In the genomic region with DNA sequence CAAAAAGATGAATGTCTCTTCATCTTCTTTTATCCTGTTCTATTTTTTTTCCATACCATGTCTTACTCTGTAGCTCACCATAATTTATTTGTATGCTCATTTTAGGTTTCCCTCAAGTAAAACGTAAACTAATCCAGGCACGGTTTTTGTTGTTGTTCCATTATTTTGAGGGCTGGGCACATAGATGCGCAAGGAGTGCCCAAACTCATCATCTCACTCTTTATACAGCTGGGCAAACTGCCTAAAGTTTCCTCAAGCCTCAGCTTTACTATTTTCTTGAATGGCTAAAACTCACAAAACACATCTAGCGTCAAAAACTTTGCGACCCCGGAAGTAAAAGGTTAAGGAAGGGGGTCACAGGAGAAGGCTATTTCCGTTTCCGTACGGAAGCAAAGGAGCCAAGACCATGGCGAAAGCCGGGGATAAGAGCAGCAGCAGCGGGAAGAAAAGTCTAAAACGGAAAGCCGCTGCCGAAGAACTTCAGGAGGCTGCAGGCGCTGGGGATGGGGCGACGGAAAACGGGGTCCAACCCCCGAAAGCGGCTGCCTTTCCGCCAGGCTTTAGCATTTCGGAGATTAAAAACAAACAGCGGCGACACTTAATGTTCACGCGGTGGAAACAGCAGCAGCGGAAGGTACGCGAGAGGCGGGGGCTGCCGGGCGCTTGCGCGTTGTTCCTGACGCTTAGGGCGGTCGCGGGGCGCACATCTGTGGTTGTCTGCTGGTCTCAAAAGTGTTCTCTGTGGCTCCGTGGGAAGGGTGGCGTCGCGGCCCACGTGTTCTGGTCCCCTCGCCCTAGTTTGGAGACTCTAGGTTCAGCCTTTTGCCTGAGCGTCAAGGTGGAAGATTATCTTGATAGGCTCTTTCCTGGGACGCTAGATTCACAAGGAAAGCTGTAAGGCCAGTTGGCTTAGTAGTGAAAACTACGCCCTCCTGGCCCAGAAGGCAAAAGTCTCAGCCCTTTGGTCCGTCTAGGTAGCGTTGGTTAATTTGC, we compare ENCODE assay signal across 8 cellular contexts. TPM values are rescaled to one million over a fixed set of nuclear protein-coding genes. Genes with fewer than 3 reads are reported as not detected.
DNase-seq lines count a peak whose midpoint lies in the region; ATAC-seq and TF ChIP-seq lines count a peak whose summit lies in the region.

A gene with protein sequence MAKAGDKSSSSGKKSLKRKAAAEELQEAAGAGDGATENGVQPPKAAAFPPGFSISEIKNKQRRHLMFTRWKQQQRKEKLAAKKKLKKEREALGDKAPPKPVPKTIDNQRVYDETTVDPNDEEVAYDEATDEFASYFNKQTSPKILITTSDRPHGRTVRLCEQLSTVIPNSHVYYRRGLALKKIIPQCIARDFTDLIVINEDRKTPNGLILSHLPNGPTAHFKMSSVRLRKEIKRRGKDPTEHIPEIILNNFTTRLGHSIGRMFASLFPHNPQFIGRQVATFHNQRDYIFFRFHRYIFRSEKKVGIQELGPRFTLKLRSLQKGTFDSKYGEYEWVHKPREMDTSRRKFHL (plus strand): TSS at position 391 of the 993 bp plus-strand sequence. CDS start 16 bp downstream, at position 407.

- H3K27ac ChIP-seq in mammary epithelial cell (ENCODE audit: insufficient read depth, low read depth, low read length) (peak within 1 kb of the TSS; percentile 71), smooth muscle cell (ENCODE audit: low read depth) (peak within 1 kb of the TSS; percentile 87)

- H3K9ac ChIP-seq in mammary epithelial cell (ENCODE audit: insufficient read depth, low read length) (peak within 1 kb of the TSS; percentile 86), smooth muscle cell (ENCODE audit: low read depth) (peak within 1 kb of the TSS; percentile 91)

- TF ChIP-seq CTCF in WI38 (IDR thresholded peaks at IDR 0.05; ENCODE audit: low read depth, low read length) (no peak), mammary epithelial cell (conservative IDR thresholded peaks at IDR 0.05 in 1 of 2, IDR thresholded peaks at IDR 0.05 in 1 of 2; ENCODE audit: extremely low read depth in 1 of 2, insufficient read depth in 1 of 2, low read depth in 1 of 2, low read length in 2 of 2) (no peak), smooth muscle cell (IDR thresholded peaks at IDR 0.05; ENCODE audit: borderline replicate concordance, insufficient read depth, poor library complexity, severe bottlenecking) (no peak)

- peak within 1 kb of the TSS; percentile 100 for H2AFZ ChIP-seq in mammary epithelial cell (ENCODE audit: low read depth, low read length)
- peak within 1 kb of the TSS; percentile 100 for H2AFZ ChIP-seq in smooth muscle cell (ENCODE audit: low read depth)

- H3K79me2 ChIP-seq in mammary epithelial cell (ENCODE audit: insufficient read depth, low read length) (peaks cover 43% of the 10 kb centered on the region), smooth muscle cell (ENCODE audit: low read depth) (peaks cover 36% of the 10 kb centered on the region)

- H3K4me2 ChIP-seq in mammary epithelial cell (ENCODE audit: insufficient read depth, low read depth, low read length), result peak within 1 kb of the TSS; percentile 89
- peak within 1 kb of the TSS; percentile 97 for H3K4me2 ChIP-seq in smooth muscle cell

- H3K36me3 ChIP-seq in mammary epithelial cell (ENCODE audit: insufficient read depth, low read length) (peaks cover 6% of the 10 kb centered on the region), smooth muscle cell (ENCODE audit: low read depth) (peaks cover 12% of the 10 kb centered on the region)

- DNase-seq in ACHN, result peak; percentile 79
- peak; percentile 73 for DNase-seq in NCI-H2171 (lab: John Stamatoyannopoulos, UW)
- DNase-seq in mammary epithelial cell, result peak; percentile 77
- peak; percentile 81 for DNase-seq in iPS-NIHi7 (ENCODE audit: extremely low spot score)
- DNase-seq in smooth muscle cell (lab: John Stamatoyannopoulos, UW; ENCODE audit: unreplicated experiment), result peak; percentile 12

- H3K9me3 ChIP-seq in mammary epithelial cell (replicated peaks; ENCODE audit: insufficient read depth, low read length) (no peaks in the 10 kb centered on the region), smooth muscle cell (replicated peaks; ENCODE audit: low read depth) (no peaks in the 10 kb centered on the region)

- ATAC-seq in GM18867 (IDR thresholded peaks at IDR 0.05; ENCODE audit: unreplicated experiment) (peak; percentile 96), HG03103 (IDR thresholded peaks at IDR 0.05; ENCODE audit: low read depth, unreplicated experiment) (peak; percentile 91)

- in situ Hi-C loops in ACHN (cut with HindIII; ENCODE audit: low pct_ligation_motif_present, low pct_unique_long_range_greater_than_20kb, low sequenced_read_pairs), result no loop called here
- in situ Hi-C loops in mammary epithelial cell (cut with MboI; ENCODE audit: low sequenced_read_pairs in 2 of 2), result no loop called here

- H3K27me3 ChIP-seq in mammary epithelial cell (ENCODE audit: insufficient read depth, low read length) (no peaks in the 10 kb centered on the region), smooth muscle cell (ENCODE audit: low read depth) (peaks cover 42% of the 10 kb centered on the region)

- H4K20me1 ChIP-seq in mammary epithelial cell (ENCODE audit: insufficient read depth, low read length) (no peaks in the 10 kb centered on the region), smooth muscle cell (ENCODE audit: low read depth) (peaks cover 21% of the 10 kb centered on the region)

- dilution Hi-C loops in mammary epithelial cell (cut with HindIII; ENCODE audit: low sequenced_read_pairs), result no loop called here

- peaks cover 12% of the 10 kb centered on the region for H3K4me1 ChIP-seq in mammary epithelial cell (ENCODE audit: insufficient read depth, low read length)
- H3K4me1 ChIP-seq in smooth muscle cell (ENCODE audit: low read depth), result peaks cover 12% of the 10 kb centered on the region

- H3K4me3 ChIP-seq in WI38 (ENCODE audit: low read depth, low read length), result peak within 1 kb of the TSS; percentile 97
- peak within 1 kb of the TSS; percentile 55 to 96 (median 74) for H3K4me3 ChIP-seq in mammary epithelial cell (replicated peaks in 1 of 3; ENCODE audit: insufficient read depth in 1 of 3, low read depth in 2 of 3, low read length in 3 of 3)
- H3K4me3 ChIP-seq in smooth muscle cell, result peak within 1 kb of the TSS; percentile 98

- no peaks in the 10 kb centered on the region for H3F3A ChIP-seq in smooth muscle cell (ENCODE audit: low read depth)

- WGBS in mammary epithelial cell (ENCODE audit: low coverage, missing lambda C conversion rate), result 7% methylated on average over 32 of the region's 51 CpGs
- WGBS in smooth muscle cell (ENCODE audit: low lambda C conversion rate), result 6% methylated on average over 51 of the region's 51 CpGs

- intact Hi-C loops in mammary epithelial cell (cut with micrococcal nuclease), result no loop called here

- TSS peak; percentile 59 for BruUV-seq in mammary epithelial cell (replicated peaks; lab: Mats Ljungman, UMichigan)

- CTCF ChIA-PET in mammary epithelial cell (lab: Charles Lee; ENCODE audit: low non-redundant PET), result no interaction called here

RNA-seq across cellular contexts. Expression of the gene that starts here (rescaled TPM):
- total RNA-seq in mammary epithelial cell (10 to 100 TPM; 22.0 to 37.3 TPM), smooth muscle cell (71.4 and 78.9 TPM in 2 replicates)
- polyA plus RNA-seq in mammary epithelial cell (27.4 TPM), smooth muscle cell (32.4 and 33.2 TPM in 2 replicates)
- polyA minus RNA-seq in mammary epithelial cell, result 27.8 TPM

Comparison
In these comparisons a context has a peak if more than half of its experiments do, and no peak if none do; other contexts are left out.
1. Peak in every context shown above with its lines: DNase-seq, ATAC-seq, H3K4me3 ChIP-seq and H3K27ac ChIP-seq.
2. DNase-seq: peak in every context shown above with its lines; median percentile 81 in iPS-NIHi7; 79 in ACHN; 77 in mammary epithelial cell; 73 in NCI-H2171; 12 in smooth muscle cell.